27 cellular contexts compared by ENCODE assay signal in genomic region chr1:115640384-115640783, GRCh38. TPM values are rescaled to one million over a fixed set of nuclear protein-coding genes. Genes with fewer than 3 reads are reported as not detected.
DNase-seq lines count a peak whose midpoint lies in the region; ATAC-seq, FAIRE-seq and TF ChIP-seq lines count a peak whose summit lies in the region.
"Had no signal": no experiment of that assay in that cellular context is flagged by ENCODE, and none has a peak within 500 bp of the region (broad histone marks: within the 10 kb centered on the region; RNA-seq: fewer than 3 reads in every experiment).

No MANE protein-coding gene starts in this region.

- 83% methylated on average over 1 of the region's 1 CpG; no CpG with 5 or more reads in 1 of the 2 experiments for WGBS in H1 (ENCODE audit: extremely low coverage in 1 of 2, insufficient coverage in 1 of 2, insufficient read length in 1 of 2, insufficient replicate concordance in 2 of 2, low coverage in 1 of 2, low lambda C conversion rate in 2 of 2, missing lambda C conversion rate in 1 of 2), 2 experiments

- H3K18ac ChIP-seq in H1 (ENCODE audit: extremely low read depth, low read length) = no peak overlapping the region

- TF ChIP-seq EP300 in H1 (IDR thresholded peaks at IDR 0.05; ENCODE audit: borderline replicate concordance in 1 of 2, low read depth in 2 of 2, low read length in 2 of 2) = no peak

- no peaks in the 10 kb centered on the region for H3K79me1 ChIP-seq in H1 (ENCODE audit: low read depth, low read length)

- POLR2A ChIA-PET in T-cell (lab: Charles Lee) (no interaction called here), H1 (lab: Charles Lee; ENCODE audit: partially characterized antibody) (no interaction called here)

- no peak overlapping the region for H3K56ac ChIP-seq in H1 (replicated peaks; ENCODE audit: insufficient read length, low read depth, low read length)

- H3K27ac Mint-ChIP-seq in activated CD4-positive, alpha-beta T cell treated with anti-CD3 and anti-CD28 coated beads, Interleukin-2, amount 10 ng/mL, durations not matched to agents 24 days and 14 days = no peak overlapping the region
- H3K27ac Mint-ChIP-seq in T-cell (no peak overlapping the region), nephron progenitor cell (no peak overlapping the region)
- H3K27ac Mint-ChIP-seq: activated T-cell treated with anti-CD3 and anti-CD28 coated beads, Interleukin-2, amount 50 U/mL, for 72 hours; dendritic cell treated with granulocyte-macrophage colony-stimulating factor and Interleukin-4, amounts not matched to agents 40 ng/mL and 50 ng/mL, for 4 days; naive B cell had no signal

- 0 out of 2 replicates have a peak overlapping the region, but pooled peaks have one; percentile 27 for H2BK5ac ChIP-seq in H1 (ENCODE audit: low read depth, low read length)

- peak overlapping the region; percentile 9 for H4K91ac ChIP-seq in H1 (replicated peaks; ENCODE audit: insufficient read length, low read length)

- peak overlapping the region; percentile 46 for H3K4me3 Mint-ChIP-seq in activated CD4-positive, alpha-beta T cell treated with anti-CD3 and anti-CD28 coated beads, Interleukin-2, amount 10 ng/mL, durations not matched to agents 24 days and 14 days
- H3K4me3 Mint-ChIP-seq in T-cell = peak overlapping the region in 2 of 3 donors; percentile 49 to 65
- H3K4me3 Mint-ChIP-seq in nephron progenitor cell = peak overlapping the region; percentile 87

- H3K27me3 Mint-ChIP-seq in activated CD4-positive, alpha-beta T cell treated with anti-CD3 and anti-CD28 coated beads, Interleukin-2, amount 10 ng/mL, durations not matched to agents 24 days and 14 days = peaks cover 39% of the 10 kb centered on the region
- H3K27me3 Mint-ChIP-seq in T-cell (peaks cover 25 to 34% of the 10 kb centered on the region in 2 donors), nephron progenitor cell (ENCODE audit: low read depth, poor library complexity) (peaks cover 10% of the 10 kb centered on the region)

- peaks cover 10% of the 10 kb centered on the region for H3K36me3 Mint-ChIP-seq in activated CD4-positive, alpha-beta T cell treated with anti-CD3 and anti-CD28 coated beads, Interleukin-2, amount 10 ng/mL, durations not matched to agents 24 days and 14 days (ENCODE audit: low read depth)
- no peaks in the 10 kb centered on the region for H3K36me3 Mint-ChIP-seq in T-cell
- peaks cover 33% of the 10 kb centered on the region for H3K36me3 Mint-ChIP-seq in nephron progenitor cell (ENCODE audit: low read depth)

- peak overlapping the region; percentile 36; the same call in 1 of the 2 replicates for H2BK15ac ChIP-seq in H1 (ENCODE audit: low read length)

- H3K27ac ChIP-seq in H1 (ENCODE audit: low read depth, low read length) = no peak overlapping the region
- H3K27ac ChIP-seq: gastrocnemius medialis, GM23248, left lung, pancreas, SJSA1, transverse colon had no signal

- H3K9me3 ChIP-seq in H1 (ENCODE audit: insufficient read depth in 2 of 2, low read depth in 1 of 2, low read length in 1 of 2) = peaks cover 6 to 12% of the 10 kb centered on the region in 2 experiments; a peak in 2 of 4 replicates
- H3K9me3 ChIP-seq: gastrocnemius medialis, pancreas had no signal

- 0 out of 2 replicates have a peak overlapping the region, but pooled peaks have one; percentile 95 for H2BK12ac ChIP-seq in H1 (ENCODE audit: low read depth, low read length)

- H3K14ac ChIP-seq in H1 (ENCODE audit: insufficient read length) = no peak overlapping the region

- H3K23me2 ChIP-seq in H1 (ENCODE audit: low read depth, low read length) = peaks cover 8% of the 10 kb centered on the region

- H3K4me2 ChIP-seq in H1 (ENCODE audit: insufficient read depth in 1 of 2, low read depth in 2 of 2, low read length in 2 of 2) = no peak overlapping the region; a peak in 1 of 4 replicates

- peaks cover 43% of the 10 kb centered on the region for H3K9me3 Mint-ChIP-seq in activated CD4-positive, alpha-beta T cell treated with anti-CD3 and anti-CD28 coated beads, Interleukin-2, amount 10 ng/mL, durations not matched to agents 24 days and 14 days
- peaks cover 10 to 32% (median 15%) of the 10 kb centered on the region in 3 donors for H3K9me3 Mint-ChIP-seq in T-cell
- peaks cover 62% of the 10 kb centered on the region for H3K9me3 Mint-ChIP-seq in nephron progenitor cell

- CTCF ChIA-PET in T-cell (lab: Charles Lee) (interaction anchor here (0.7 kb wide), 3 partner anchors 32 to 1077 kb away, joined by 3 to 4 read pairs (median 3); no protein-coding TSS in a partner anchor), H1 (lab: Charles Lee; ENCODE audit: partially characterized antibody) (interaction anchor here (0.9 to 2.0 kb wide), 3 partner anchors 16 to 66 kb away, joined by 3 to 4 read pairs (median 4); no protein-coding TSS in a partner anchor)

- peaks cover 0 to 7% (median 5%) of the 10 kb centered on the region in 4 experiments; a peak in 3 of 7 replicates for H3K4me1 ChIP-seq in H1 (replicated peaks in 1 of 4; ENCODE audit: control insufficient read depth in 3 of 4, insufficient read depth in 4 of 4, low read length in 3 of 4)

- no peaks in the 10 kb centered on the region for H3K36me3 ChIP-seq in H1 (ENCODE audit: control insufficient read depth in 2 of 4, insufficient read depth in 4 of 4, low read length in 3 of 4)
- H3K36me3 ChIP-seq: gastrocnemius medialis, left lung, pancreas, transverse colon had no signal

- no peak for TF ChIP-seq CTCF in H1 (IDR thresholded peaks at IDR 0.05; ENCODE audit: control extremely low read depth in 1 of 3, insufficient read depth in 1 of 3, low read depth in 1 of 3, low read length in 3 of 3)
- no peak for TF ChIP-seq CTCF in nephron progenitor cell (IDR thresholded peaks at IDR 0.05)

- no peak for TF ChIP-seq POLR2A in H1 (IDR thresholded peaks at IDR 0.05; ENCODE audit: control extremely low read depth in 1 of 2, low read depth in 2 of 2, low read length in 2 of 2)

- no peak overlapping the region for H4K5ac ChIP-seq in H1 (ENCODE audit: insufficient read length, low read depth, low read length)

- no peak overlapping the region for H3K23ac ChIP-seq in H1 (ENCODE audit: insufficient read length)

- no peak overlapping the region for H3K9ac ChIP-seq in H1 (replicated peaks in 1 of 4; ENCODE audit: extremely low read depth in 1 of 4, low read depth in 3 of 4, low read length in 3 of 4)
- H3K9ac ChIP-seq: GM23248 had no signal

- intact Hi-C loops in activated CD4-positive, alpha-beta T cell treated with anti-CD3 and anti-CD28 coated beads, Interleukin-2, amount 10 ng/mL, durations not matched to agents 24 days and 14 days (cut with micrococcal nuclease) = loop anchor here (5.0 to 10.0 kb wide), 3 partner anchors 33 to 886 kb away; partner anchors contain the start of gene CSDE1

- ATAC-seq in T-cell (replicated peaks in 1 of 4) = no peak
- ATAC-seq: activated T-cell treated with anti-CD3 and anti-CD28 coated beads, Interleukin-2, amount 50 U/mL, for 72 hours; gastrocnemius medialis; left lung; pancreas had no signal

- H3K4me1 Mint-ChIP-seq in activated CD4-positive, alpha-beta T cell treated with anti-CD3 and anti-CD28 coated beads, Interleukin-2, amount 10 ng/mL, durations not matched to agents 24 days and 14 days = peaks cover 19% of the 10 kb centered on the region
- H3K4me1 Mint-ChIP-seq in T-cell = peaks cover 0 to 14% (median 14%) of the 10 kb centered on the region in 3 donors
- H3K4me1 Mint-ChIP-seq in nephron progenitor cell = peaks cover 31% of the 10 kb centered on the region

- no peak overlapping the region for H2BK120ac ChIP-seq in H1 (replicated peaks; ENCODE audit: low read depth, low read length)

- no peak overlapping the region for H3K4ac ChIP-seq in H1 (replicated peaks; ENCODE audit: insufficient read length, low read depth, low read length)

- H2AFZ ChIP-seq in H1 (ENCODE audit: low read length) = no peak overlapping the region

- no peak overlapping the region for H3K4me3 ChIP-seq in H1 (ENCODE audit: extremely low read depth in 1 of 4, insufficient read depth in 2 of 4, low read depth in 3 of 4, low read length in 4 of 4)
- H3K4me3 ChIP-seq: gastrocnemius medialis, GM23248, left lung, pancreas, transverse colon had no signal

- no peak for TF ChIP-seq RAD21 in H1 (IDR thresholded peaks at IDR 0.05 in 1 of 2, conservative IDR thresholded peaks at IDR 0.05 in 1 of 2; ENCODE audit: low read depth in 2 of 2, low read length in 2 of 2)

- no peak for DNase-seq in activated CD4-positive, alpha-beta T cell treated with anti-CD3 and anti-CD28 coated beads, Interleukin-2, amount 10 ng/mL, durations not matched to agents 24 days and 14 days
- DNase-seq in activated CD4-positive, alpha-beta T cell treated with anti-CD3 and anti-CD28 coated beads, Interleukin-2, amount 50 U/mL, for 48 hours = no peak
- DNase-seq in T-cell (no peak), H1 (ENCODE audit: low read depth in 1 of 2, low spot score in 2 of 2) (no peak), nephron progenitor cell (no peak), midbrain (lab: John Stamatoyannopoulos, UW) (no peak), NCI-H69 (lab: John Stamatoyannopoulos, UW) (no peak)
- DNase-seq in stimulated activated CD8-positive, alpha-beta memory T cell treated with anti-CD3 and anti-CD28 coated beads, Interleukin-4, amount 100 ng/mL, for 48 hours = no peak
- DNase-seq: activated CD4-positive, alpha-beta T cell treated with anti-CD3 and anti-CD28 coated beads for 4 hours; activated naive CD4-positive, alpha-beta T cell treated with anti-CD3 and anti-CD28 coated beads, Interleukin-2, amount 50 U/mL, for 16 hours; activated T-cell treated with anti-CD3 and anti-CD28 coated beads, Interleukin-2, amount 50 U/mL, for 72 hours; anterior cingulate cortex; gastrocnemius medialis; GDM1; GM23248; hippocampal formation; left lung; MV-4-11; naive B cell; NCI-H1436 treated with DMSO at 0.1 percent for 48 hours; NCI-H774; pancreas; small intestine; T-helper 1 cell; transverse colon had no signal

- H4K8ac ChIP-seq in H1 (ENCODE audit: extremely low read depth, insufficient read depth, low read length) = no peak overlapping the region

- H2BK20ac ChIP-seq in H1 (ENCODE audit: low read length) = no peak overlapping the region

- FAIRE-seq in H1 (lab: Jason Lieb, UNC) = no peak
- FAIRE-seq: pancreas, small intestine had no signal

- no peak overlapping the region for H2AK5ac ChIP-seq in H1 (ENCODE audit: low read depth, low read length)

- peaks cover 7 to 27% of the 10 kb centered on the region in 2 experiments; a peak in 3 of 4 replicates for H3K79me2 ChIP-seq in H1 (ENCODE audit: control insufficient read depth in 1 of 2, insufficient read depth in 2 of 2, low read length in 2 of 2)

- H3K27me3 ChIP-seq in H1 (replicated peaks in 1 of 4; ENCODE audit: control insufficient read depth in 3 of 4, extremely low read depth in 1 of 4, insufficient read depth in 3 of 4, low read length in 3 of 4) = no peaks in the 10 kb centered on the region; a peak in 2 of 7 replicates
- H3K27me3 ChIP-seq: gastrocnemius medialis, pancreas, SJSA1, transverse colon had no signal

- H4K20me1 ChIP-seq in H1 (replicated peaks in 1 of 2; ENCODE audit: control insufficient read depth in 1 of 2, insufficient read depth in 2 of 2, low read length in 2 of 2) = no peaks in the 10 kb centered on the region

RNA-seq across cellular contexts. Expression of gene VANGL1, which starts 1.4 kb away (rescaled TPM):
- 7.6 and 7.8 TPM in 2 replicates for total RNA-seq in activated CD4-positive, alpha-beta T cell treated with anti-CD3 and anti-CD28 coated beads, Interleukin-2, amount 10 ng/mL, durations not matched to agents 24 days and 14 days
- 1 to 10 TPM; 1.7 to 2.5 (median 2.4) TPM for total RNA-seq in T-cell
- total RNA-seq in H1 (2021; fragmentation: NEBNext Ultra II Directional; extraction: Animal tissue kit (Norgen Biotek cat#: 25700)) = 13.4 and 14.6 TPM in 2 replicates
- polyA plus RNA-seq in H1 (2011; rRNA removed) = 9.4 and 9.7 TPM in 2 replicates
- polyA plus RNA-seq in H1 (2011; cell fraction: cytosol; rRNA removed) = 8.7 TPM
- 8.4 TPM for polyA plus RNA-seq in H1 (2011; cell fraction: nucleus; rRNA removed)
- polyA plus RNA-seq in H1 (2012, experiment 1 of 2) = 9.1 to 12.9 TPM (median 11.1 TPM) in 4 replicates
- 5.0 TPM for polyA plus RNA-seq in H1 (2012, experiment 2 of 2)
- polyA plus RNA-seq in H1 (2013, experiment 1 of 2) = 14.6 TPM
- 18.0 TPM for polyA plus RNA-seq in H1 (2013, experiment 2 of 2)
- polyA minus RNA-seq in H1 (2011; rRNA and poly(A)+ RNA removed) = 16.0 and 22.8 TPM in 2 replicates
- polyA minus RNA-seq in H1 (2011; cell fraction: cytosol; rRNA and poly(A)+ RNA removed) = 14.3 TPM
- polyA minus RNA-seq in H1 (2011; cell fraction: nucleus; rRNA and poly(A)+ RNA removed) = 10.1 TPM
